Comparison of ENCODE assay signal across 1 cellular context in genomic region chr12:124509676-124510300, GRCh38.
TF ChIP-seq lines count a peak whose summit lies in the region.

No MANE protein-coding gene starts in this region.

TF ChIP-seq in HepG2, 621 proteins besides CTCF, POLR2A, EP300 and RAD21 (continued from another document):
- TF ChIP-seq, protein P1, sequence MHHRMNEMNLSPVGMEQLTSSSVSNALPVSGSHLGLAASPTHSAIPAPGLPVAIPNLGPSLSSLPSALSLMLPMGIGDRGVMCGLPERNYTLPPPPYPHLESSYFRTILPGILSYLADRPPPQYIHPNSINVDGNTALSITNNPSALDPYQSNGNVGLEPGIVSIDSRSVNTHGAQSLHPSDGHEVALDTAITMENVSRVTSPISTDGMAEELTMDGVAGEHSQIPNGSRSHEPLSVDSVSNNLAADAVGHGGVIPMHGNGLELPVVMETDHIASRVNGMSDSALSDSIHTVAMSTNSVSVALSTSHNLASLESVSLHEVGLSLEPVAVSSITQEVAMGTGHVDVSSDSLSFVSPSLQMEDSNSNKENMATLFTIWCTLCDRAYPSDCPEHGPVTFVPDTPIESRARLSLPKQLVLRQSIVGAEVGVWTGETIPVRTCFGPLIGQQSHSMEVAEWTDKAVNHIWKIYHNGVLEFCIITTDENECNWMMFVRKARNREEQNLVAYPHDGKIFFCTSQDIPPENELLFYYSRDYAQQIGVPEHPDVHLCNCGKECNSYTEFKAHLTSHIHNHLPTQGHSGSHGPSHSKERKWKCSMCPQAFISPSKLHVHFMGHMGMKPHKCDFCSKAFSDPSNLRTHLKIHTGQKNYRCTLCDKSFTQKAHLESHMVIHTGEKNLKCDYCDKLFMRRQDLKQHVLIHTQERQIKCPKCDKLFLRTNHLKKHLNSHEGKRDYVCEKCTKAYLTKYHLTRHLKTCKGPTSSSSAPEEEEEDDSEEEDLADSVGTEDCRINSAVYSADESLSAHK (CRISPR knock-in tag; IDR thresholded peaks at IDR 0.05; ENCODE audit: borderline replicate concordance), result no peak
- TF ChIP-seq DNMT1 (CRISPR knock-in tag; IDR thresholded peaks at IDR 0.05), result no peak
- TF ChIP-seq DR1 (CRISPR knock-in tag; IDR thresholded peaks at IDR 0.05), result no peak
- TF ChIP-seq, protein P2, sequence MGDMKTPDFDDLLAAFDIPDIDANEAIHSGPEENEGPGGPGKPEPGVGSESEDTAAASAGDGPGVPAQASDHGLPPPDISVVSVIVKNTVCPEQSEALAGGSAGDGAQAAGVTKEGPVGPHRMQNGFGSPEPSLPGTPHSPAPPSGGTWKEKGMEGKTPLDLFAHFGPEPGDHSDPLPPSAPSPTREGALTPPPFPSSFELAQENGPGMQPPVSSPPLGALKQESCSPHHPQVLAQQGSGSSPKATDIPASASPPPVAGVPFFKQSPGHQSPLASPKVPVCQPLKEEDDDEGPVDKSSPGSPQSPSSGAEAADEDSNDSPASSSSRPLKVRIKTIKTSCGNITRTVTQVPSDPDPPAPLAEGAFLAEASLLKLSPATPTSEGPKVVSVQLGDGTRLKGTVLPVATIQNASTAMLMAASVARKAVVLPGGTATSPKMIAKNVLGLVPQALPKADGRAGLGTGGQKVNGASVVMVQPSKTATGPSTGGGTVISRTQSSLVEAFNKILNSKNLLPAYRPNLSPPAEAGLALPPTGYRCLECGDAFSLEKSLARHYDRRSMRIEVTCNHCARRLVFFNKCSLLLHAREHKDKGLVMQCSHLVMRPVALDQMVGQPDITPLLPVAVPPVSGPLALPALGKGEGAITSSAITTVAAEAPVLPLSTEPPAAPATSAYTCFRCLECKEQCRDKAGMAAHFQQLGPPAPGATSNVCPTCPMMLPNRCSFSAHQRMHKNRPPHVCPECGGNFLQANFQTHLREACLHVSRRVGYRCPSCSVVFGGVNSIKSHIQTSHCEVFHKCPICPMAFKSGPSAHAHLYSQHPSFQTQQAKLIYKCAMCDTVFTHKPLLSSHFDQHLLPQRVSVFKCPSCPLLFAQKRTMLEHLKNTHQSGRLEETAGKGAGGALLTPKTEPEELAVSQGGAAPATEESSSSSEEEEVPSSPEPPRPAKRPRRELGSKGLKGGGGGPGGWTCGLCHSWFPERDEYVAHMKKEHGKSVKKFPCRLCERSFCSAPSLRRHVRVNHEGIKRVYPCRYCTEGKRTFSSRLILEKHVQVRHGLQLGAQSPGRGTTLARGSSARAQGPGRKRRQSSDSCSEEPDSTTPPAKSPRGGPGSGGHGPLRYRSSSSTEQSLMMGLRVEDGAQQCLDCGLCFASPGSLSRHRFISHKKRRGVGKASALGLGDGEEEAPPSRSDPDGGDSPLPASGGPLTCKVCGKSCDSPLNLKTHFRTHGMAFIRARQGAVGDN (CRISPR knock-in tag; IDR thresholded peaks at IDR 0.05), result peak; percentile 94
- no peak for TF ChIP-seq EED (CRISPR knock-in tag; IDR thresholded peaks at IDR 0.05)
- TF ChIP-seq ETV5 (CRISPR knock-in tag; IDR thresholded peaks at IDR 0.05; ENCODE audit: borderline replicate concordance), result peak; percentile 55
- TF ChIP-seq SIX4 (CRISPR knock-in tag; IDR thresholded peaks at IDR 0.05), result peak; percentile 93
- no peak for TF ChIP-seq ZFP90 (CRISPR knock-in tag; IDR thresholded peaks at IDR 0.05; ENCODE audit: borderline replicate concordance)
- TF ChIP-seq, protein P3, sequence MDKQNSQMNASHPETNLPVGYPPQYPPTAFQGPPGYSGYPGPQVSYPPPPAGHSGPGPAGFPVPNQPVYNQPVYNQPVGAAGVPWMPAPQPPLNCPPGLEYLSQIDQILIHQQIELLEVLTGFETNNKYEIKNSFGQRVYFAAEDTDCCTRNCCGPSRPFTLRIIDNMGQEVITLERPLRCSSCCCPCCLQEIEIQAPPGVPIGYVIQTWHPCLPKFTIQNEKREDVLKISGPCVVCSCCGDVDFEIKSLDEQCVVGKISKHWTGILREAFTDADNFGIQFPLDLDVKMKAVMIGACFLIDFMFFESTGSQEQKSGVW (CRISPR knock-in tag; IDR thresholded peaks at IDR 0.05; ENCODE audit: borderline replicate concordance), result no peak
- TF ChIP-seq CHD2 (IDR thresholded peaks at IDR 0.05; ENCODE audit: low read depth, low read length), result no peak
- TF ChIP-seq NR2F2 (IDR thresholded peaks at IDR 0.05; ENCODE audit: borderline replicate concordance, low read depth), result no peak
- no peak for TF ChIP-seq ZBTB3 (CRISPR knock-in tag; IDR thresholded peaks at IDR 0.05; ENCODE audit: borderline replicate concordance, low read depth)
- no peak for TF ChIP-seq SALL2 (CRISPR knock-in tag; IDR thresholded peaks at IDR 0.05)
- peak; percentile 38; the same call in 1 of the 2 replicates for TF ChIP-seq ZNF329 (CRISPR knock-in tag; IDR thresholded peaks at IDR 0.05; ENCODE audit: low read depth)
